In the genomic region with DNA sequence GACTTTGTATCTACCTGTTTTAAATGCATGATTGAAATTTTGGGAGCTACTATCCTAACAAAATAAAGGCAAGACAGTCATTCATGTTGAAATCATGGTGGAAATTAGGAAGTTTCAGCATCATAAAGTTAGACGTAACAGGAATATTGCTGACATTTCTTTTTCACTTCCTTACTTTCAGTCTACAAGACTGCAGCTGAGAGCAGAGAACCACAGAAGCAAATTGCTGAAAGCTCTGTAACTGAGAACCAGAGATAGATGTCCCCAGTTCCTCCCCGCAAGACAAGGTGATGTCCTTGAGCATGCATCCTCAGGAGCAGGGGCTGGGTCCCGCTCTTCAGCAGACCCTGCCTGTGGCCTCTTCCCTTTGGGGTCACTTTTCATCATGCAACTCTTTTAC, we compare ENCODE assay signal across 16 cellular contexts.
A peak's percentile ranks its signal among the peaks of the same experiment; 100 is the strongest.
DNase-seq lines count a peak whose midpoint lies in the region; ATAC-seq, FAIRE-seq and TF ChIP-seq lines count a peak whose summit lies in the region.
"Had no signal": no experiment of that assay in that cellular context is flagged by ENCODE, and none has a peak within 500 bp of the region (broad histone marks: within the 10 kb centered on the region; RNA-seq: fewer than 3 reads in every experiment).

No MANE protein-coding gene starts in this region.

- TF ChIP-seq RAD21 in A549 (conservative IDR thresholded peaks at IDR 0.05 in 1 of 2, IDR thresholded peaks at IDR 0.05 in 1 of 2): no peak

- H3K79me2 ChIP-seq in MM.1S (ENCODE audit: low read length): no peaks in the 10 kb centered on the region

- no peak overlapping the region for H3K27ac ChIP-seq in A549
- peak overlapping the region; percentile 50; the same call in 1 of the 2 replicates for H3K27ac ChIP-seq in MM.1S (ENCODE audit: low read length)
- H3K27ac ChIP-seq in A673 (ENCODE audit: low read depth, low read length, poor library complexity, severe bottlenecking): no peak overlapping the region
- H3K27ac ChIP-seq: C4-2B had no signal

- peak overlapping the region; percentile 26 for H2AFZ ChIP-seq in MM.1S (ENCODE audit: low read length)

- H3F3A ChIP-seq in MM.1S (ENCODE audit: insufficient read depth, low read length): peaks cover 10% of the 10 kb centered on the region

- no peak for TF ChIP-seq POLR2A in A549 (IDR thresholded peaks at IDR 0.05; ENCODE audit: low read length)

- H3K9me3 ChIP-seq in A549 (no peaks in the 10 kb centered on the region), MM.1S (replicated peaks; ENCODE audit: insufficient read depth, low read length) (no peaks in the 10 kb centered on the region), A673 (ENCODE audit: low read depth, low read length, poor library complexity, severe bottlenecking) (peaks cover 40% of the 10 kb centered on the region)
- H3K9me3 ChIP-seq: BE2C had no signal

- no peaks in the 10 kb centered on the region for H3K4me1 ChIP-seq in A549
- peaks cover 24% of the 10 kb centered on the region for H3K4me1 ChIP-seq in MM.1S (ENCODE audit: low read length)
- no peaks in the 10 kb centered on the region for H3K4me1 ChIP-seq in A673 (ENCODE audit: insufficient read depth, low read length, poor library complexity, severe bottlenecking)

- no peaks in the 10 kb centered on the region for H3K9me2 ChIP-seq in MM.1S (replicated peaks; ENCODE audit: insufficient read depth, low read length)

- ATAC-seq in A549: no peak

- H3K4me3 ChIP-seq in A549 (no peak overlapping the region), MM.1S (ENCODE audit: low read length) (no peak overlapping the region), A673 (ENCODE audit: low read depth, low read length, poor library complexity, severe bottlenecking) (no peak overlapping the region)

- WGBS in A549 (ENCODE audit: missing lambda C conversion rate): 45% methylated on average over 3 of the region's 3 CpGs

- no peak for FAIRE-seq in A549 (lab: Jason Lieb, UNC)
- no peak for FAIRE-seq in HTR-8/SVneo (lab: Jason Lieb, UNC)
- FAIRE-seq: G401.6, GM12891 had no signal

- TF ChIP-seq CTCF in A549 (IDR thresholded peaks at IDR 0.05) (no peak), MM.1S (IDR thresholded peaks at IDR 0.05; ENCODE audit: low read length) (no peak), A673 (conservative IDR thresholded peaks at IDR 0.05; ENCODE audit: low read depth, low read length) (no peak)

- H3K36me3 ChIP-seq in MM.1S (replicated peaks; ENCODE audit: insufficient read depth, low read length): no peaks in the 10 kb centered on the region
- H3K36me3 ChIP-seq in A673 (ENCODE audit: insufficient read depth, low read length, poor library complexity, severe bottlenecking): no peaks in the 10 kb centered on the region
- H3K36me3 ChIP-seq: BE2C had no signal

- no peak for DNase-seq in A549 (ENCODE audit: low read depth in 1 of 2, low spot score in 1 of 2)
- DNase-seq in MM.1S: peak; percentile 78
- DNase-seq in NOMO-1 treated with dmso at 0.1 percent for 144 hours (lab: John Stamatoyannopoulos, UW; ENCODE audit: unreplicated experiment): peak; percentile 38
- peak; percentile 40 for DNase-seq in medulla oblongata (ENCODE audit: extremely low spot score)
- DNase-seq in HTR-8/SVneo (ENCODE audit: insufficient read length, low spot score): no peak
- no peak for DNase-seq in effector CD4-positive, alpha-beta T cell
- DNase-seq in A673 (ENCODE audit: low spot score): no peak
- DNase-seq: BE2C; CD4-positive, alpha-beta memory T cell; DMS79 treated with DMSO at 0.1 percent for 48 hours; EL; HCEC 1CT; HFFc6 had no signal

- H3K27me3 ChIP-seq in MM.1S (replicated peaks; ENCODE audit: insufficient read depth, low read length): no peaks in the 10 kb centered on the region
- H3K27me3 ChIP-seq in A673 (replicated peaks; ENCODE audit: insufficient read depth, low read depth, low read length, poor library complexity): no peaks in the 10 kb centered on the region
- H3K27me3 ChIP-seq: BE2C had no signal

- H3K4me2 ChIP-seq in A549 (no peak overlapping the region), MM.1S (ENCODE audit: low read depth, low read length) (peak overlapping the region; percentile 15; the same call in 1 of the 2 replicates)

- TF ChIP-seq EP300 in A549 (IDR thresholded peaks at IDR 0.05): no peak

- CTCF ChIA-PET in A549 (lab: Yijun Ruan, JAX): no interaction called here
- CTCF ChIA-PET in A673 (lab: Charles Lee): no interaction called here

- BruUV-seq in A673 (replicated peaks; lab: Mats Ljungman, UMichigan): no TSS peak

- H3K9ac ChIP-seq in MM.1S (ENCODE audit: low read length): no peak overlapping the region

- no peaks in the 10 kb centered on the region for H4K20me1 ChIP-seq in MM.1S (ENCODE audit: insufficient read depth, low read length)

- intact Hi-C loops in A673 (cut with micrococcal nuclease; ENCODE audit: unreplicated experiment): no loop called here

- POLR2A ChIA-PET in A549 (lab: Yijun Ruan, JAX) (no interaction called here), A673 (lab: Charles Lee; ENCODE audit: low non-redundant PET) (no interaction called here)

TF ChIP-seq in A549, 52 proteins besides CTCF, POLR2A, EP300 and RAD21:
- TF ChIP-seq MAFK (IDR thresholded peaks at IDR 0.05; ENCODE audit: partially characterized antibody) (peak; percentile 34), MYC (IDR thresholded peaks at IDR 0.05; ENCODE audit: borderline replicate concordance, low read length) (no peak)

Comparison
In these comparisons a context has a peak if more than half of its experiments do, and no peak if none do; other contexts are left out.
1. DNase-seq: peak in MM.1S (single experiment), NOMO-1 treated with dmso at 0.1 percent for 144 hours (single experiment) and medulla oblongata (single experiment); none in A549 (0 of 2), HTR-8/SVneo (single experiment), effector CD4-positive, alpha-beta T cell (single experiment) and A673 (single experiment).